In the genomic region with DNA sequence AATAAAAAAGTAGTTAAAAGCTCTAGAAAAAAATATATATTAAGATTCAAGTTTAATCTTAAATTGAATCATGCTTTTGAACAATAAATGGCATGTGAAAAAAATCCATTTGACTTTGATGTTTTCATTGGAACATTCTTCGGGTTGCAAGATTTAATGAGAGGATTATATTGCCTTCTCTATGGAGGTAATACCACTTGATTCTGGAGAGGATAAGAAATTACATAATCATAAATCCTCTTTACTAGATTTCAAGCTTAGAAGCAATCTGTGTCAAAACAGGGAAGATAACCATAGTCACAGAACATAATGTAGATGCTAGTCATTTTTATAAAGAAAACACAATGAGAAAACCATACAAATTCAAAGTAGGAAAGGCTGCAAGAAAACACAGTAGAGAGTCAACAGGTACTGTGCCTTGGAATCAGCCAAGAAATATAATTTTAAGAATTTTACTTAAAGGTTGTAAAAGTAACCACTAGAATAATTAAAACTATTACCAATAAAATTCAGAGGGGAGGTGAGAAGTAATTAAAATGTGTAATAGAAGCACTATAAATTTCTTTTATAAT, we compare ENCODE assay signal across 1 cellular context.
TF ChIP-seq lines count a peak whose summit lies in the region.

No MANE protein-coding gene starts in this region.

TF ChIP-seq in SK-N-SH treated with all-trans-retinoic acid at 6 μM for 48 hours, 23 proteins besides CTCF, POLR2A, EP300 and RAD21:
- TF ChIP-seq, protein P1, sequence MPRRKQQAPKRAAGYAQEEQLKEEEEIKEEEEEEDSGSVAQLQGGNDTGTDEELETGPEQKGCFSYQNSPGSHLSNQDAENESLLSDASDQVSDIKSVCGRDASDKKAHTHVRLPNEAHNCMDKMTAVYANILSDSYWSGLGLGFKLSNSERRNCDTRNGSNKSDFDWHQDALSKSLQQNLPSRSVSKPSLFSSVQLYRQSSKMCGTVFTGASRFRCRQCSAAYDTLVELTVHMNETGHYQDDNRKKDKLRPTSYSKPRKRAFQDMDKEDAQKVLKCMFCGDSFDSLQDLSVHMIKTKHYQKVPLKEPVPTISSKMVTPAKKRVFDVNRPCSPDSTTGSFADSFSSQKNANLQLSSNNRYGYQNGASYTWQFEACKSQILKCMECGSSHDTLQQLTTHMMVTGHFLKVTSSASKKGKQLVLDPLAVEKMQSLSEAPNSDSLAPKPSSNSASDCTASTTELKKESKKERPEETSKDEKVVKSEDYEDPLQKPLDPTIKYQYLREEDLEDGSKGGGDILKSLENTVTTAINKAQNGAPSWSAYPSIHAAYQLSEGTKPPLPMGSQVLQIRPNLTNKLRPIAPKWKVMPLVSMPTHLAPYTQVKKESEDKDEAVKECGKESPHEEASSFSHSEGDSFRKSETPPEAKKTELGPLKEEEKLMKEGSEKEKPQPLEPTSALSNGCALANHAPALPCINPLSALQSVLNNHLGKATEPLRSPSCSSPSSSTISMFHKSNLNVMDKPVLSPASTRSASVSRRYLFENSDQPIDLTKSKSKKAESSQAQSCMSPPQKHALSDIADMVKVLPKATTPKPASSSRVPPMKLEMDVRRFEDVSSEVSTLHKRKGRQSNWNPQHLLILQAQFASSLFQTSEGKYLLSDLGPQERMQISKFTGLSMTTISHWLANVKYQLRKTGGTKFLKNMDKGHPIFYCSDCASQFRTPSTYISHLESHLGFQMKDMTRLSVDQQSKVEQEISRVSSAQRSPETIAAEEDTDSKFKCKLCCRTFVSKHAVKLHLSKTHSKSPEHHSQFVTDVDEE (CRISPR knock-in tag; IDR thresholded peaks at IDR 0.05), result no peak
- peak; percentile 55 for TF ChIP-seq ISL1 (CRISPR knock-in tag; IDR thresholded peaks at IDR 0.05)
